1 cellular context compared by ENCODE assay signal in genomic region chrX:17007134-17007768, GRCh38.
TF ChIP-seq lines count a peak whose summit lies in the region.

No MANE protein-coding gene starts in this region.

TF ChIP-seq in GM23338, 12 proteins besides CTCF, POLR2A, EP300 and RAD21 (continued from another document):
- no peak for TF ChIP-seq ZNF462 (CRISPR knock-in tag; IDR thresholded peaks at IDR 0.05)
- no peak for TF ChIP-seq ZNF114 (CRISPR knock-in tag; IDR thresholded peaks at IDR 0.05)
- TF ChIP-seq STAT1 (IDR thresholded peaks at IDR 0.05; ENCODE audit: unreplicated experiment) = no peak
- TF ChIP-seq ETS1 (IDR thresholded peaks at IDR 0.05) = no peak
- no peak for TF ChIP-seq REST (IDR thresholded peaks at IDR 0.05; ENCODE audit: unreplicated experiment)
- TF ChIP-seq NANOG (IDR thresholded peaks at IDR 0.05; ENCODE audit: borderline replicate concordance) = no peak
- TF ChIP-seq EZH2 (IDR thresholded peaks at IDR 0.05; ENCODE audit: low read depth, unreplicated experiment) = no peak
- no peak for TF ChIP-seq POLR2AphosphoS5 (IDR thresholded peaks at IDR 0.05; ENCODE audit: low read depth)
- TF ChIP-seq ZNF331 (CRISPR knock-in tag; IDR thresholded peaks at IDR 0.05; ENCODE audit: low read depth) = no peak
- no peak for TF ChIP-seq JUNB (IDR thresholded peaks at IDR 0.05; ENCODE audit: unreplicated experiment)
